In the genomic region with DNA sequence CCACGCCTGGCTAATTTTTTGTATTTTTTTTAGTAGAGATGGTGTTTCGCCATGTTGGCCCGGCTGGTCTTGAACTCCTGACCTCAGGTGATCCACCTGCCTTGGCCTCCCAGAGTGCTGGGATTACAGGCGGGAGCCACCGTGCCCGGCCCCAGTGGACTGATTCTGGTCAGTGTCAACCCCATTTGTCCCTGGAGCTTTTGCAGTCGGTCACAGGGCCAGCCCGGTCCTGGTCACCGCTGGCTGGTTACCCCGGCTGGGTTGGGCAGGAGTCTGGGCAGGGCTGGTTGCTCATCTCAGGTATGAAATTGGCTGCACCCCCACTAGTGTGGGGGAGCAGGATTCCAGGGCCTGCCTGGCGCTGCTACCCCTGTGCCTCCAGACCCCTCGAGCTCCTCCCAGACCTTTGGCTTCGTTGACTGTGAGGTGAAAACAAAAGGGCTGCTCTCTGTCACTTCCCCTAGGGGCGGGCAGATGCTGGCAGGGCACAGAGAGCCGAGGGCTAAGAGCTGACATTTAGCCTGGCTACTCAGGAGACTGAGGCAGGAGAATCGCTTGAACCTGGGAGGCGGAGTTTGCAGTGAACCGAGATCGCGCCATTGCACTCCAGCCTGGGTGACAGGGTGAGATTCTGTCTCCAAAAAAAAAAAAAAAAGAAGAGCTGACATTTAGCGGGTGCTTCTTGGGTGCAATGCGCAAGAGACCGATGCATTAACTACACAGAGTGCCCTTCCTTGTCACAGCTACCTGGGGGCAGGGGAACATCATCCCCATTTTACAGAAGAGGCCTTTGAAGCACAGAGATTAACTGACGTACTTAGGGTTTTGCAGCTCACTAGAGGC, we compare ENCODE assay signal across 11 cellular contexts. TPM values are rescaled to one million over a fixed set of nuclear protein-coding genes. Genes with fewer than 3 reads are reported as not detected.
DNase-seq lines count a peak whose midpoint lies in the region; ATAC-seq, FAIRE-seq and TF ChIP-seq lines count a peak whose summit lies in the region.
"Had no signal": no experiment of that assay in that cellular context is flagged by ENCODE, and none has a peak within 500 bp of the region (broad histone marks: within the 10 kb centered on the region; RNA-seq: fewer than 3 reads in every experiment).

No MANE protein-coding gene starts in this region.

- H3K9ac ChIP-seq in H9 (ENCODE audit: extremely low read depth, insufficient read length, low read length) (no peak overlapping the region), neural progenitor cell (no peak overlapping the region)

- H3K27ac Mint-ChIP-seq in H9 (no peak overlapping the region), neural progenitor cell (peak overlapping the region; percentile 72)
- H3K27ac Mint-ChIP-seq in activated naive CD8-positive, alpha-beta T cell treated with anti-CD3 and anti-CD28 coated beads, Interleukin-2, amount 50 U/mL, for 24 hours: peak overlapping the region; percentile 99

- H3K4me3 Mint-ChIP-seq in H9 (no peak overlapping the region; a peak in 1 of 5 replicates), neural progenitor cell (no peak overlapping the region)
- peak overlapping the region; percentile 82 for H3K4me3 Mint-ChIP-seq in activated naive CD8-positive, alpha-beta T cell treated with anti-CD3 and anti-CD28 coated beads, Interleukin-2, amount 50 U/mL, for 24 hours
- H3K4me3 Mint-ChIP-seq: brain had no signal

- FAIRE-seq in small intestine (lab: Jason Lieb, UNC): no peak

- H3K4me2 ChIP-seq in H9 (ENCODE audit: insufficient read depth, insufficient read length, low read length) (no peak overlapping the region), neural progenitor cell (no peak overlapping the region)

- no peak overlapping the region for H3K4ac ChIP-seq in H9 (ENCODE audit: low read depth, low read length)

- H2BK120ac ChIP-seq in H9 (ENCODE audit: low read depth, low read length, poor library complexity, severe bottlenecking): no peak overlapping the region

- H2BK5ac ChIP-seq in H9 (ENCODE audit: insufficient read length, low read length): no peak overlapping the region

- DNase-seq in AG04450 (ENCODE audit: low read depth, low spot score) (no peak), H9 (no peak), neural progenitor cell (ENCODE audit: low spot score) (peak; percentile 45), mucosa of descending colon (no peak), small intestine (no peak), iPS-NIHi11 (ENCODE audit: low spot score) (no peak)
- peak; percentile 54 for DNase-seq in activated naive CD8-positive, alpha-beta T cell treated with anti-CD3 and anti-CD28 coated beads, Interleukin-2, amount 50 U/mL, for 24 hours
- DNase-seq: MM.1S, testis had no signal

- H3K4me1 ChIP-seq in H9 (ENCODE audit: insufficient read depth, low read length): no peaks in the 10 kb centered on the region; the same call in 1 of the 2 replicates
- peaks cover 10% of the 10 kb centered on the region for H3K4me1 ChIP-seq in neural progenitor cell
- H3K4me1 ChIP-seq in mucosa of descending colon (ENCODE audit: low read depth): peaks cover 16% of the 10 kb centered on the region
- H3K4me1 ChIP-seq in small intestine (ENCODE audit: control insufficient read depth in 2 of 2, insufficient read depth in 1 of 2, low read depth in 1 of 2, low read length in 1 of 2): peaks cover 3% of the 10 kb centered on the region in 2 donors

- no peaks in the 10 kb centered on the region; a peak in 2 of 5 replicates for H3K9me3 Mint-ChIP-seq in H9
- no peaks in the 10 kb centered on the region for H3K9me3 Mint-ChIP-seq in activated naive CD8-positive, alpha-beta T cell treated with anti-CD3 and anti-CD28 coated beads, Interleukin-2, amount 50 U/mL, for 24 hours
- H3K9me3 Mint-ChIP-seq in neural progenitor cell: no peaks in the 10 kb centered on the region

- H2BK12ac ChIP-seq in H9 (ENCODE audit: insufficient read length, low read depth, low read length): no peak overlapping the region

- no peaks in the 10 kb centered on the region for H3K23me2 ChIP-seq in H9 (ENCODE audit: insufficient read length, low read depth, low read length, poor library complexity, severe bottlenecking)

- H2BK20ac ChIP-seq in H9 (ENCODE audit: low read depth, low read length, poor library complexity, severe bottlenecking): no peak overlapping the region

- H3K36me3 ChIP-seq in neural progenitor cell (no peaks in the 10 kb centered on the region), mucosa of descending colon (ENCODE audit: low read depth) (no peaks in the 10 kb centered on the region), small intestine (ENCODE audit: control insufficient read depth in 2 of 2, insufficient read depth in 2 of 2, low read length in 2 of 2) (peaks cover 3 to 5% of the 10 kb centered on the region in 2 donors)

- peak overlapping the region; percentile 47 for H3K27ac ChIP-seq in AG04450 (ENCODE audit: low read depth, low read length)
- no peak overlapping the region for H3K27ac ChIP-seq in H9 (ENCODE audit: insufficient read length, low read depth, low read length)
- no peak overlapping the region for H3K27ac ChIP-seq in neural progenitor cell
- H3K27ac ChIP-seq in small intestine (ENCODE audit: low read depth in 1 of 2, low read length in 1 of 2): peak overlapping the region in 1 of 2 donors; percentile 79

- no peak overlapping the region for H3K23ac ChIP-seq in H9 (ENCODE audit: insufficient read length, low read depth, low read length)

- no peak overlapping the region for H3K18ac ChIP-seq in H9 (ENCODE audit: insufficient read length, low read depth, low read length)

- H4K8ac ChIP-seq in H9 (replicated peaks; ENCODE audit: insufficient read length, low read depth, low read length): no peak overlapping the region

- H3K9me3 ChIP-seq in AG04450 (ENCODE audit: control insufficient read depth, insufficient read depth, low read length) (no peaks in the 10 kb centered on the region), H9 (ENCODE audit: control insufficient read depth, low read depth, low read length) (no peaks in the 10 kb centered on the region), neural progenitor cell (ENCODE audit: low read depth) (no peaks in the 10 kb centered on the region), mucosa of descending colon (no peaks in the 10 kb centered on the region), small intestine (ENCODE audit: control insufficient read depth, low read depth) (no peaks in the 10 kb centered on the region)
- H3K9me3 ChIP-seq: testis had no signal

- no peak overlapping the region for H2AK5ac ChIP-seq in H9 (ENCODE audit: insufficient read length, low read length)

- H3K56ac ChIP-seq in H9 (ENCODE audit: insufficient read length, low read depth, low read length): no peak overlapping the region

- H3K4me1 Mint-ChIP-seq in H9 (peaks cover 19 to 35% of the 10 kb centered on the region in 2 experiments), neural progenitor cell (peaks cover 50% of the 10 kb centered on the region)
- H3K4me1 Mint-ChIP-seq in activated naive CD8-positive, alpha-beta T cell treated with anti-CD3 and anti-CD28 coated beads, Interleukin-2, amount 50 U/mL, for 24 hours: peaks cover 95% of the 10 kb centered on the region

- intact Hi-C loops in mucosa of descending colon (cut with DNase I, micrococcal nuclease): no loop called here

- H4K20me1 ChIP-seq in H9 (ENCODE audit: control insufficient read depth, insufficient read depth, insufficient read length) (no peaks in the 10 kb centered on the region), neural progenitor cell (ENCODE audit: low read depth) (no peaks in the 10 kb centered on the region)

- no peak for TF ChIP-seq CTCF in AG04450 (IDR thresholded peaks at IDR 0.05; ENCODE audit: low read depth, low read length)
- TF ChIP-seq CTCF in H9 (conservative IDR thresholded peaks at IDR 0.05): no peak
- TF ChIP-seq CTCF in neural progenitor cell (IDR thresholded peaks at IDR 0.05): no peak
- no peak for TF ChIP-seq CTCF in mucosa of descending colon (IDR thresholded peaks at IDR 0.05)

- H4K5ac ChIP-seq in H9 (ENCODE audit: insufficient read length, low read depth, low read length): no peak overlapping the region

- no peak overlapping the region for H2BK15ac ChIP-seq in H9 (ENCODE audit: low read depth, low read length)

- no peak overlapping the region for H2AFZ ChIP-seq in H9 (ENCODE audit: low read length)
- H2AFZ ChIP-seq in neural progenitor cell (replicated peaks): no peak overlapping the region

- no peak overlapping the region for H3T11ph ChIP-seq in H9 (ENCODE audit: low read length)

- no peaks in the 10 kb centered on the region for H3K79me1 ChIP-seq in H9 (ENCODE audit: insufficient read depth, low read depth, low read length, poor library complexity, severe bottlenecking)

- peak overlapping the region; percentile 70; the same call in 1 of the 2 replicates for H3K14ac ChIP-seq in H9 (ENCODE audit: insufficient read depth, low read length)

- H3K79me2 ChIP-seq in H9 (ENCODE audit: insufficient read depth, low read length) (no peaks in the 10 kb centered on the region), neural progenitor cell (ENCODE audit: low read depth) (no peaks in the 10 kb centered on the region)

- CTCF ChIA-PET in AG04450 (lab: Charles Lee): interaction anchor here (0.6 to 2.6 kb wide), 4 partner anchors 8 to 395 kb away, joined by 3 to 14 read pairs (median 4); no protein-coding TSS in a partner anchor

- WGBS in H9 (ENCODE audit: extremely low coverage, insufficient read length, low lambda C conversion rate): no CpG with 5 or more reads among the region's 24 CpGs
- WGBS in small intestine, 3 donors: 78 to 88% (median 80%) methylated on average over 24 of the region's 24 CpGs

- POLR2A ChIA-PET in AG04450 (lab: Yijun Ruan, JAX): interaction anchor here (1.8 kb wide), 1 partner anchor 56 kb away, joined by 4 read pairs; no protein-coding TSS in a partner anchor

- no peaks in the 10 kb centered on the region for H3K36me3 Mint-ChIP-seq in H9 (ENCODE audit: insufficient read depth in 1 of 3, low read depth in 3 of 3)
- H3K36me3 Mint-ChIP-seq in activated naive CD8-positive, alpha-beta T cell treated with anti-CD3 and anti-CD28 coated beads, Interleukin-2, amount 50 U/mL, for 24 hours (ENCODE audit: low read depth): peaks cover 60% of the 10 kb centered on the region
- H3K36me3 Mint-ChIP-seq in neural progenitor cell: no peaks in the 10 kb centered on the region
- H3K36me3 Mint-ChIP-seq: brain had no signal

- H3K27me3 ChIP-seq in AG04450 (ENCODE audit: control insufficient read depth, insufficient read depth, low read length) (no peaks in the 10 kb centered on the region), H9 (ENCODE audit: insufficient read depth, low read length) (no peaks in the 10 kb centered on the region), neural progenitor cell (no peaks in the 10 kb centered on the region), small intestine (ENCODE audit: control insufficient read depth in 2 of 2, insufficient read depth in 2 of 2, low read length in 2 of 2) (no peaks in the 10 kb centered on the region)
- H3K27me3 ChIP-seq: testis had no signal

- peak; percentile 5 for ATAC-seq in activated naive CD8-positive, alpha-beta T cell treated with anti-CD3 and anti-CD28 coated beads, Interleukin-2, amount 50 U/mL, for 24 hours
- ATAC-seq in HG03196 (IDR thresholded peaks at IDR 0.05; ENCODE audit: unreplicated experiment) (no peak), mucosa of descending colon (no peak)

- H3K4me3 ChIP-seq in AG04450 (ENCODE audit: low read depth, low read length) (no peak overlapping the region), neural progenitor cell (no peak overlapping the region), mucosa of descending colon (no peak overlapping the region), small intestine (ENCODE audit: low read depth in 1 of 2, low read length in 2 of 2) (no peak overlapping the region)
- H3K4me3 ChIP-seq: testis had no signal

- H4K91ac ChIP-seq in H9 (ENCODE audit: insufficient read length, low read depth, low read length): no peak overlapping the region

- H3K27me3 Mint-ChIP-seq in H9 (ENCODE audit: low read depth): peaks cover 4% of the 10 kb centered on the region
- peaks cover 3% of the 10 kb centered on the region for H3K27me3 Mint-ChIP-seq in activated naive CD8-positive, alpha-beta T cell treated with anti-CD3 and anti-CD28 coated beads, Interleukin-2, amount 50 U/mL, for 24 hours
- H3K27me3 Mint-ChIP-seq in neural progenitor cell (ENCODE audit: insufficient read depth, low read depth): peaks cover 10% of the 10 kb centered on the region

- no peaks in the 10 kb centered on the region for H3F3A ChIP-seq in neural progenitor cell (ENCODE audit: low read depth)

RNA-seq across cellular contexts. Expression of a gene that starts 10.6 kb away (rescaled TPM):
- polyA plus RNA-seq in AG04450 (2011; rRNA removed) (5.9 and 6.2 TPM in 2 replicates), small intestine (10 to 100 TPM; 17.2 to 30.4 (median 20.0) TPM)
- 8.9 and 12.5 TPM in 2 replicates for polyA minus RNA-seq in AG04450 (2011; rRNA and poly(A)+ RNA removed)
- total RNA-seq in H9 (2021) (0.57 and 0.68 TPM in 2 replicates), neural progenitor cell (ENCODE audit: low replicate concordance) (0.04 and 0.22 TPM in 2 replicates), mucosa of descending colon (10 to 100 TPM; 20.3 to 39.3 (median 31.6) TPM)

RNA-seq across cellular contexts. Expression of a gene that starts 52.5 kb away (rescaled TPM):
- polyA plus RNA-seq in AG04450 (2011; rRNA removed) (18.3 and 19.0 TPM in 2 replicates), small intestine (10 to 100 TPM; 15.9 to 21.5 (median 16.2) TPM)
- polyA minus RNA-seq in AG04450 (2011; rRNA and poly(A)+ RNA removed): 60.6 and 65.4 TPM in 2 replicates
- total RNA-seq in H9 (2021) (18.8 and 20.2 TPM in 2 replicates), neural progenitor cell (ENCODE audit: low replicate concordance) (15.1 and 16.4 TPM in 2 replicates), mucosa of descending colon (10 to 100 TPM; 70.1 to 96.6 (median 96.6) TPM)

Comparison
In these comparisons a context has a peak if more than half of its experiments do, and no peak if none do; other contexts are left out.
1. DNase-seq: peak in activated naive CD8-positive, alpha-beta T cell treated with anti-CD3 and anti-CD28 coated beads, Interleukin-2, amount 50 U/mL, for 24 hours (single experiment) and neural progenitor cell (single experiment); none in AG04450 (single experiment), H9 (single experiment), mucosa of descending colon (0 of 3), small intestine (single experiment) and iPS-NIHi11 (single experiment).
2. H3K27ac Mint-ChIP-seq: peak in activated naive CD8-positive, alpha-beta T cell treated with anti-CD3 and anti-CD28 coated beads, Interleukin-2, amount 50 U/mL, for 24 hours (single experiment) and neural progenitor cell (single experiment); none in H9 (0 of 3).
3. RNA of a gene that starts 10.6 kb away (total RNA-seq): 20.3 to 39.3 TPM in mucosa of descending colon; 0.57 to 0.68 TPM in H9 and 0.04 to 0.22 TPM in neural progenitor cell; every median in the first group is over 10 times any median in the second.